8 cellular contexts compared by ENCODE assay signal in the genomic region with DNA sequence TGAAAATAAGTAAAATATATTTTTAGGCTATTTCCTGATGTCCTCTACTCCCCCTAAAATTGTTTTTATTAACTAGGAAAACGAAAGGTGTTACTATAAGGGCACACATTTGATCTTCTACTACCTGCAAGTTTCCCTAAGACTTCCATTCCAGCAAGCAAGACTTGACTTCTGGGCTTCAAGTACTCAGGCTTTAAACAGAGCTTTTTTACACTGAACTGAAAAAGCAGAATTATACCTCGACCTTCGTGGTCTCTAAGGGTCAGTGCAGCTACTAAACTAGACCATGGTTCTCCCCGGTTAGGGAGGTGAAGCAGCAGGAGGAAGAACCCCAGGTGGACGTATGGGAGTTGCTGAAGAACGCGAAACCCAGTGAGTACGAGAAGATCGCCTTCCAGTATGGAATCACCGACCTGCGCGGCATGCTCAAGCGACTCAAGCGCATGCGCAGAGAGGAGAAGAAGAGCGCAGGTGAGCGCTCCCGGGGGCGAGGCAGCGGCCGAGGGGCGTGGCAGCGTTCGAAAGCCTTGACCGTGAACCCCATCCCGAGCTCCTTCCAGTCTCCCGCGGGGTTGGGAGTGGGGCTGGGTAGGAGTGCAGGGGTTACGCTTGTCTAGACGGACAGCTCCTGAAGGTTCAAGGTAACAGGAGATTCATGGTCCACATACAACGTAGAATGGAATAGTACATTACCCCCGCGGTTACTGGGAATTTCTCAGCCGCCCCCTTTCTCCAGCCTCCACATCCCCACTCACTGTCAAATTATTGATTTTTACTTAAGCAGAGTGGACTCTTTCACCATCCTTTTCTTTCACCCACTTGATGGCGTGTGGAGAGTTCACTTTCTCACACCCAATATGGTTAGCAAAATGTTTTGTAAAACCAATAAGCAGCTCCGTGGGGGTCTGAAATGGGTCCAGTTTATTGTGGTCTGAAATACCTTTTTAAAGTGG. TPM values are rescaled to one million over a fixed set of nuclear protein-coding genes. Genes with fewer than 3 reads are reported as not detected.
A peak's percentile ranks its signal among the peaks of the same experiment; 100 is the strongest.
DNase-seq lines count a peak whose midpoint lies in the region; ATAC-seq and TF ChIP-seq lines count a peak whose summit lies in the region.

No MANE protein-coding gene starts in this region.

- no peak overlapping the region for H3K27ac Mint-ChIP-seq in memory B cell

- TF ChIP-seq CTCF in right atrium auricular region (IDR thresholded peaks at IDR 0.05) (no peak), colonic mucosa (IDR thresholded peaks at IDR 0.05) (no peak), thyroid gland (IDR thresholded peaks at IDR 0.05) (no peak)

- WGBS in thyroid gland, 2 donors: 19 to 20% methylated on average over 27 to 31 of the region's 36 CpGs

- ATAC-seq in Right ventricle myocardium superior (ENCODE audit: poor library complexity) (peak; percentile 36), memory B cell (ENCODE audit: low read depth) (peak; percentile 22), GM19452 (IDR thresholded peaks at IDR 0.05; ENCODE audit: unreplicated experiment) (no peak), GM19351 (IDR thresholded peaks at IDR 0.05; ENCODE audit: unreplicated experiment) (no peak)

- H3K4me3 Mint-ChIP-seq in memory B cell: peak overlapping the region; percentile 82

- H3K4me1 ChIP-seq in right atrium auricular region (peaks cover 0 to 6% of the 10 kb centered on the region in 2 donors), colonic mucosa (no peaks in the 10 kb centered on the region), thyroid gland (peaks cover 5 to 6% of the 10 kb centered on the region in 2 donors)

- H3K9me3 ChIP-seq in right atrium auricular region: no peaks in the 10 kb centered on the region
- H3K9me3 ChIP-seq in colonic mucosa: no peaks in the 10 kb centered on the region
- H3K9me3 ChIP-seq in thyroid gland: no peaks in the 10 kb centered on the region

- intact Hi-C loops in Right ventricle myocardium superior (cut with DNase I) (no loop called here), colonic mucosa (cut with DNase I) (no loop called here), thyroid gland (cut with DNase I) (no loop called here)

- no peaks in the 10 kb centered on the region for H3K36me3 Mint-ChIP-seq in memory B cell

- peak overlapping the region in 1 of 2 donors; percentile 24 for H3K4me3 ChIP-seq in right atrium auricular region
- no peak overlapping the region for H3K4me3 ChIP-seq in colonic mucosa
- H3K4me3 ChIP-seq in thyroid gland (replicated peaks in 1 of 3): peak overlapping the region in 1 of 3 donors; percentile 13

- H3K27me3 Mint-ChIP-seq in memory B cell: peaks cover 4% of the 10 kb centered on the region

- H3K27me3 ChIP-seq in right atrium auricular region (no peaks in the 10 kb centered on the region), colonic mucosa (no peaks in the 10 kb centered on the region), thyroid gland (no peaks in the 10 kb centered on the region)

- DNase-seq in Right ventricle myocardium superior (peak; percentile 40), right atrium auricular region (ENCODE audit: low spot score) (no peak), colonic mucosa (peak; percentile 63), memory B cell (ENCODE audit: low spot score in 2 of 2) (no peak), thyroid gland (peak; percentile 54 to 58), DMS114 treated with DMSO at 0.1 percent for 48 hours (lab: John Stamatoyannopoulos, UW; ENCODE audit: unreplicated experiment) (no peak)

- H3K27ac ChIP-seq in right atrium auricular region (no peak overlapping the region), colonic mucosa (no peak overlapping the region), thyroid gland (no peak overlapping the region)

- H3K36me3 ChIP-seq in right atrium auricular region (no peaks in the 10 kb centered on the region), colonic mucosa (no peaks in the 10 kb centered on the region), thyroid gland (no peaks in the 10 kb centered on the region)

- no peaks in the 10 kb centered on the region for H3K9me3 Mint-ChIP-seq in memory B cell

- H3K9ac ChIP-seq in colonic mucosa (ENCODE audit: low read depth in 2 of 2, low read length in 2 of 2): no peak overlapping the region

- H3K4me1 Mint-ChIP-seq in memory B cell: peaks cover 5% of the 10 kb centered on the region

- no peak for TF ChIP-seq POLR2A in thyroid gland (IDR thresholded peaks at IDR 0.05)

RNA-seq across cellular contexts. Expression of gene MYBPC1, which starts 47.6 kb away (rescaled TPM):
- total RNA-seq in Right ventricle myocardium superior: 8.3 TPM
- total RNA-seq in right atrium auricular region: 1 to 10 TPM; 2.1 to 3.0 TPM
- 1 to 10 TPM in 1 of 2 donors, under 1 TPM in 1; 0.89 to 4.2 TPM for total RNA-seq in colonic mucosa
- 1 to 10 TPM in 1 of 4 donors, under 1 TPM in 1, not detected in 2; 0.13 to 1.6 TPM for total RNA-seq in thyroid gland

RNA-seq across cellular contexts. Expression of gene CHPT1, which starts 55.0 kb away (rescaled TPM):
- total RNA-seq in Right ventricle myocardium superior (139 TPM), right atrium auricular region (100 to 1,000 TPM in 1 of 2 donors, 10 to 100 TPM in 1; 97.9 to 137 TPM), colonic mucosa (100 to 1,000 TPM in 1 of 2 donors, 10 to 100 TPM in 1; 88.6 to 108 TPM), thyroid gland (100 to 1,000 TPM in 3 of 4 donors, 10 to 100 TPM in 1; 94.5 to 177 (median 150) TPM)

Comparison
In these comparisons a context has a peak if more than half of its experiments do, and no peak if none do; other contexts are left out.
1. DNase-seq: peak in Right ventricle myocardium superior (single experiment), colonic mucosa (single experiment) and thyroid gland (2 of 2); none in right atrium auricular region (single experiment), memory B cell (0 of 2) and DMS114 treated with DMSO at 0.1 percent for 48 hours (single experiment).
2. ATAC-seq: peak in Right ventricle myocardium superior (single experiment) and memory B cell (single experiment); none in GM19452 (single experiment) and GM19351 (single experiment).